4 cellular contexts compared by ENCODE assay signal in genomic region chr10:43323245-43323644, GRCh38.
TF ChIP-seq lines count a peak whose summit lies in the region.

No MANE protein-coding gene starts in this region.

TF ChIP-seq in SK-N-SH, 30 proteins besides CTCF, POLR2A, EP300 and RAD21:
- TF ChIP-seq ZBTB33 (IDR thresholded peaks at IDR 0.05; ENCODE audit: borderline replicate concordance, low read depth) (no peak), GABPA (IDR thresholded peaks at IDR 0.05; ENCODE audit: low read depth) (no peak), SMC3 (IDR thresholded peaks at IDR 0.05; ENCODE audit: low read depth, low read length) (no peak)

TF ChIP-seq in SK-N-SH treated with all-trans-retinoic acid at 6 μM for 48 hours, 23 proteins besides CTCF, POLR2A, EP300 and RAD21 (continues in another document):
- TF ChIP-seq POU6F1 (CRISPR knock-in tag; IDR thresholded peaks at IDR 0.05; ENCODE audit: borderline replicate concordance, low read depth), result no peak
- no peak for TF ChIP-seq ZNF8 (CRISPR knock-in tag; IDR thresholded peaks at IDR 0.05)
- no peak for TF ChIP-seq ISL1 (CRISPR knock-in tag; IDR thresholded peaks at IDR 0.05)
- no peak for TF ChIP-seq ZC3H10 (CRISPR knock-in tag; IDR thresholded peaks at IDR 0.05)
- no peak for TF ChIP-seq TOX (CRISPR knock-in tag; IDR thresholded peaks at IDR 0.05; ENCODE audit: borderline replicate concordance)
- no peak for TF ChIP-seq RARB (CRISPR knock-in tag; IDR thresholded peaks at IDR 0.05)
- TF ChIP-seq PPARA (CRISPR knock-in tag; IDR thresholded peaks at IDR 0.05; ENCODE audit: borderline replicate concordance), result no peak
- TF ChIP-seq TSHZ2 (CRISPR knock-in tag; IDR thresholded peaks at IDR 0.05), result no peak
- no peak for TF ChIP-seq TCF4 (CRISPR knock-in tag; IDR thresholded peaks at IDR 0.05; ENCODE audit: borderline replicate concordance)
- TF ChIP-seq GLIS3 (CRISPR knock-in tag; IDR thresholded peaks at IDR 0.05), result no peak
- no peak for TF ChIP-seq ARNTL (CRISPR knock-in tag; IDR thresholded peaks at IDR 0.05; ENCODE audit: borderline replicate concordance, low read depth)
- no peak for TF ChIP-seq ESRRG (CRISPR knock-in tag; IDR thresholded peaks at IDR 0.05)
- no peak for TF ChIP-seq OSR1 (CRISPR knock-in tag; IDR thresholded peaks at IDR 0.05)
- TF ChIP-seq CSDC2 (CRISPR knock-in tag; IDR thresholded peaks at IDR 0.05), result no peak
- no peak for TF ChIP-seq ZFP3 (CRISPR knock-in tag; IDR thresholded peaks at IDR 0.05)

TF ChIP-seq in K562, 482 proteins besides CTCF, POLR2A, EP300 and RAD21 (continued from another document):
- TF ChIP-seq ZBTB9 (CRISPR knock-in tag; IDR thresholded peaks at IDR 0.05) (no peak), ZNF311 (CRISPR knock-in tag; IDR thresholded peaks at IDR 0.05) (no peak), PREB (CRISPR knock-in tag; IDR thresholded peaks at IDR 0.05) (no peak), FOXJ2 (tag; IDR thresholded peaks at IDR 0.05) (no peak), AFF4 (CRISPR knock-in tag; IDR thresholded peaks at IDR 0.05) (no peak), NELFE (IDR thresholded peaks at IDR 0.05; ENCODE audit: insufficient read depth, insufficient read length) (no peak), ZNF707 (CRISPR knock-in tag; conservative IDR thresholded peaks at IDR 0.05) (no peak), ZNF124 (CRISPR knock-in tag; IDR thresholded peaks at IDR 0.05) (no peak), CREM (IDR thresholded peaks at IDR 0.05; ENCODE audit: low read depth) (no peak), RAD51 (IDR thresholded peaks at IDR 0.05; ENCODE audit: borderline replicate concordance, low read depth) (no peak), ATF7 (IDR thresholded peaks at IDR 0.05) (no peak)

TF ChIP-seq in HEK293T, 16 proteins besides CTCF, POLR2A, EP300 and RAD21:
- no peak for TF ChIP-seq PKNOX1 (IDR thresholded peaks at IDR 0.05)
- no peak for TF ChIP-seq HDGF (IDR thresholded peaks at IDR 0.05; ENCODE audit: borderline replicate concordance)
- no peak for TF ChIP-seq SP1 (IDR thresholded peaks at IDR 0.05)
- TF ChIP-seq ELF4 (IDR thresholded peaks at IDR 0.05), result no peak
- TF ChIP-seq FOXM1 (IDR thresholded peaks at IDR 0.05; ENCODE audit: borderline replicate concordance), result no peak
- TF ChIP-seq SUZ12 (IDR thresholded peaks at IDR 0.05), result no peak
- no peak for TF ChIP-seq CTBP1 (IDR thresholded peaks at IDR 0.05; ENCODE audit: borderline replicate concordance)
- TF ChIP-seq L3MBTL2 (conservative IDR thresholded peaks at IDR 0.05), result no peak
- TF ChIP-seq ZNF384 (IDR thresholded peaks at IDR 0.05), result no peak
- TF ChIP-seq TARDBP (IDR thresholded peaks at IDR 0.05), result no peak
- no peak for TF ChIP-seq LEF1 (IDR thresholded peaks at IDR 0.05; ENCODE audit: borderline replicate concordance)
- no peak for TF ChIP-seq FOXA1 (IDR thresholded peaks at IDR 0.05)
- TF ChIP-seq FOXK2 (IDR thresholded peaks at IDR 0.05), result no peak
- TF ChIP-seq ARNT (IDR thresholded peaks at IDR 0.05), result no peak
